ENCODE assay signal across 8 cellular contexts in genomic region chr18:46950064-46950656, GRCh38. TPM values are rescaled to one million over a fixed set of nuclear protein-coding genes. Genes with fewer than 3 reads are reported as not detected.
DNase-seq lines count a peak whose midpoint lies in the region; ATAC-seq and TF ChIP-seq lines count a peak whose summit lies in the region.

No MANE protein-coding gene starts in this region.

- H3K36me3 ChIP-seq in PC-9 (ENCODE audit: low read depth) (no peaks in the 10 kb centered on the region), HAP-1 (replicated peaks) (no peaks in the 10 kb centered on the region)

- intact Hi-C loops in PC-9 (cut with micrococcal nuclease; ENCODE audit: unreplicated experiment): no loop called here

- no TSS peak for BruUV-seq in PC-9 (replicated peaks; lab: Mats Ljungman, UMichigan)

- CTCF ChIA-PET in PC-9 (lab: Charles Lee): no interaction called here

- in situ Hi-C loops in HAP-1 (cut with MboI; ENCODE audit: low sequenced_read_pairs): no loop called here

- no peaks in the 10 kb centered on the region for H3K9me2 ChIP-seq in PC-9 (ENCODE audit: insufficient read depth)

- H3K4me2 ChIP-seq in PC-9: no peak overlapping the region

- no peaks in the 10 kb centered on the region for H3F3A ChIP-seq in PC-9 (ENCODE audit: insufficient read depth, low read depth)

- H3K79me2 ChIP-seq in PC-9 (ENCODE audit: low read depth): no peaks in the 10 kb centered on the region

- no peaks in the 10 kb centered on the region for H3K9me3 ChIP-seq in PC-9 (ENCODE audit: insufficient read depth, low read depth)
- H3K9me3 ChIP-seq in HAP-1: no peaks in the 10 kb centered on the region

- H3K4me1 ChIP-seq in PC-9 (replicated peaks; ENCODE audit: insufficient read depth): no peaks in the 10 kb centered on the region
- H3K4me1 ChIP-seq in HAP-1: no peaks in the 10 kb centered on the region

- H3K27ac ChIP-seq in PC-9: no peak overlapping the region

- no peaks in the 10 kb centered on the region for H3K27me3 ChIP-seq in PC-9 (ENCODE audit: insufficient read depth, low read depth)
- no peaks in the 10 kb centered on the region for H3K27me3 ChIP-seq in HAP-1 (ENCODE audit: low read depth)

- no peaks in the 10 kb centered on the region for H4K20me1 ChIP-seq in PC-9 (ENCODE audit: insufficient read depth)

- no peak for ATAC-seq in activated CD4-positive, CD25-positive, alpha-beta regulatory T cell treated with anti-CD3 and anti-CD28 coated beads, Interleukin-2, amount 50 U/mL, for 24 hours

- TF ChIP-seq CTCF in HFF-Myc (IDR thresholded peaks at IDR 0.05; ENCODE audit: low read depth, low read length, missing control alignments): peak; percentile 50
- TF ChIP-seq CTCF in PC-9 (conservative IDR thresholded peaks at IDR 0.05): peak; percentile 67

- no peak overlapping the region for H2AFZ ChIP-seq in PC-9

- POLR2A ChIA-PET in PC-9 (lab: Charles Lee; ENCODE audit: unreplicated experiment): no interaction called here

- peak; percentile 10 for DNase-seq in COR-L47 (lab: John Stamatoyannopoulos, UW)
- no peak for DNase-seq in HFF-Myc (ENCODE audit: extremely low read depth, low read depth)
- no peak for DNase-seq in PC-9
- peak; percentile 28 for DNase-seq in iris pigment epithelial cell (ENCODE audit: low read depth)
- no peak for DNase-seq in T-helper 9 cell
- DNase-seq in NOMO-1 treated with DMSO at 0.1 percent for 48 hours (lab: John Stamatoyannopoulos, UW; ENCODE audit: unreplicated experiment): no peak
- no peak for DNase-seq in HAP-1 (ENCODE audit: low spot score in 2 of 2)

- H3K4me3 ChIP-seq in HFF-Myc (replicated peaks; ENCODE audit: low read depth, low read length) (no peak overlapping the region), PC-9 (no peak overlapping the region), HAP-1 (no peak overlapping the region)

RNA-seq across cellular contexts. Expression of gene KATNAL2, which starts 32.8 kb away (rescaled TPM):
- 9.0 and 9.4 TPM in 2 replicates for total RNA-seq in PC-9 (2021)

RNA-seq across cellular contexts. Expression of gene PIAS2, which starts 32.9 kb away (rescaled TPM):
- 17.1 and 17.5 TPM in 2 replicates for total RNA-seq in PC-9 (2021)

Comparison
In these comparisons a context has a peak if more than half of its experiments do, and no peak if none do; other contexts are left out.
1. DNase-seq: peak in COR-L47 (single experiment) and iris pigment epithelial cell (single experiment); none in HFF-Myc (single experiment), PC-9 (0 of 2), T-helper 9 cell (single experiment), NOMO-1 treated with DMSO at 0.1 percent for 48 hours (single experiment) and HAP-1 (0 of 2).